Comparison of ENCODE assay signal across 8 cellular contexts in genomic region chr16:10949424-10949970, GRCh38. TPM values are rescaled to one million over a fixed set of nuclear protein-coding genes. Genes with fewer than 3 reads are reported as not detected.
DNase-seq lines count a peak whose midpoint lies in the region; ATAC-seq, FAIRE-seq and TF ChIP-seq lines count a peak whose summit lies in the region.

No MANE protein-coding gene starts in this region.

- peak overlapping the region; percentile 48 for H3K9ac ChIP-seq in GM12878 (ENCODE audit: control insufficient read depth, insufficient read depth, low read length)

- H3K27ac ChIP-seq in GM12878 (ENCODE audit: control insufficient read depth, insufficient read depth) (peak overlapping the region; percentile 62), spleen (peak overlapping the region; percentile 20 to 83 (median 45)), gastroesophageal sphincter (no peak overlapping the region)

- H3K4me1 Mint-ChIP-seq in activated naive CD4-positive, alpha-beta T cell treated with anti-CD3 and anti-CD28 coated beads for 36 hours (ENCODE audit: low read depth): peaks cover 53% of the 10 kb centered on the region

- H3K36me3 Mint-ChIP-seq in activated naive CD4-positive, alpha-beta T cell treated with anti-CD3 and anti-CD28 coated beads for 36 hours (ENCODE audit: low read depth): no peaks in the 10 kb centered on the region

- no peak overlapping the region for H3K4me3 Mint-ChIP-seq in activated naive CD4-positive, alpha-beta T cell treated with anti-CD3 and anti-CD28 coated beads for 36 hours

- TF ChIP-seq RAD21 in GM12878 (IDR thresholded peaks at IDR 0.05; ENCODE audit: insufficient read depth, low read depth, low read length): no peak

- RAD21 ChIA-PET in GM12878 (lab: Charles Lee; ENCODE audit: unreplicated experiment): interaction anchor here (0.6 to 6.1 kb wide), 20 partner anchors 9 to 459 kb away, joined by 3 to 61 read pairs (median 6); partner anchors contain the start of genes CIITA, DEXI and SOCS1

- peak overlapping the region; percentile 52 for H2AFZ ChIP-seq in GM12878 (ENCODE audit: control insufficient read depth, low read depth, low read length)

- H3K9me3 Mint-ChIP-seq in activated naive CD4-positive, alpha-beta T cell treated with anti-CD3 and anti-CD28 coated beads for 36 hours: no peaks in the 10 kb centered on the region

- DNase-seq in activated naive CD4-positive, alpha-beta T cell treated with anti-CD3 and anti-CD28 coated beads for 36 hours: peak; percentile 75
- no peak for DNase-seq in activated naive CD4-positive, alpha-beta T cell treated with Interleukin-2 at 50 U/mL for 16 hours
- DNase-seq in NOMO-1 treated with dmso at 0.1 percent for 144 hours (lab: John Stamatoyannopoulos, UW; ENCODE audit: unreplicated experiment): peak; percentile 55
- peak; percentile 91 for DNase-seq in GM12878 (ENCODE audit: low read depth, low spot score)
- peak; percentile 90 for DNase-seq in spleen
- DNase-seq in kidney glomerular epithelial cell (lab: John Stamatoyannopoulos, UW): no peak

- TF ChIP-seq EP300 in GM12878 (IDR thresholded peaks at IDR 0.05; ENCODE audit: borderline replicate concordance in 1 of 2, control insufficient read depth in 1 of 2, low read depth in 2 of 2, low read length in 2 of 2) (peak; percentile 9 to 33; a peak in 1 of 4 replicates), gastroesophageal sphincter (IDR thresholded peaks at IDR 0.05) (no peak)

- H3K9me3 ChIP-seq in GM12878 (replicated peaks; ENCODE audit: control insufficient read depth, insufficient read depth, low read length): no peaks in the 10 kb centered on the region
- H3K9me3 ChIP-seq in spleen: no peaks in the 10 kb centered on the region
- no peaks in the 10 kb centered on the region for H3K9me3 ChIP-seq in gastroesophageal sphincter

- peak overlapping the region; percentile 90 for H3K4me2 ChIP-seq in GM12878 (ENCODE audit: control insufficient read depth, insufficient read depth)

- H3K36me3 ChIP-seq in GM12878 (ENCODE audit: control insufficient read depth in 2 of 2, insufficient read depth in 2 of 2, low read length in 1 of 2) (no peaks in the 10 kb centered on the region), spleen (no peaks in the 10 kb centered on the region), gastroesophageal sphincter (no peaks in the 10 kb centered on the region)

- H4K20me1 ChIP-seq in GM12878 (ENCODE audit: control insufficient read depth, insufficient read depth): no peaks in the 10 kb centered on the region

- H3K4me1 ChIP-seq in GM12878 (ENCODE audit: control insufficient read depth, insufficient read depth, low read length): peaks cover 28% of the 10 kb centered on the region
- peaks cover 34 to 95% (median 71%) of the 10 kb centered on the region in 6 donors for H3K4me1 ChIP-seq in spleen
- H3K4me1 ChIP-seq in gastroesophageal sphincter: peaks cover 0 to 49% (median 14%) of the 10 kb centered on the region in 3 donors

- BruUV-seq in GM12878 (replicated peaks; lab: Mats Ljungman, UMichigan): no TSS peak

- H3K27me3 ChIP-seq in GM12878 (replicated peaks in 1 of 2; ENCODE audit: control insufficient read depth in 2 of 2, insufficient read depth in 2 of 2, low read length in 1 of 2) (no peaks in the 10 kb centered on the region), spleen (replicated peaks in 1 of 7) (no peaks in the 10 kb centered on the region), gastroesophageal sphincter (no peaks in the 10 kb centered on the region)

- CTCF ChIA-PET in activated naive CD4-positive, alpha-beta T cell treated with anti-CD3 and anti-CD28 coated beads for 36 hours (lab: Charles Lee): interaction anchor here (0.7 to 5.8 kb wide), 6 partner anchors 11 to 458 kb away, joined by 3 to 31 read pairs (median 5); no protein-coding TSS in a partner anchor
- CTCF ChIA-PET in GM12878 (lab: Yijun Ruan, JAX): interaction anchor here (0.7 to 7.1 kb wide), 25 partner anchors 9 to 436 kb away, joined by 3 to 107 read pairs (median 5); partner anchors contain the start of genes DEXI and SOCS1

- POLR2A ChIA-PET in GM12878 (lab: Charles Lee): interaction anchor here (0.6 to 4.3 kb wide), 20 partner anchors 9 to 427 kb away, joined by 3 to 38 read pairs (median 4); partner anchors contain the start of gene DEXI

- FAIRE-seq in GM12878 (lab: Jason Lieb, UNC): peak; percentile 72

- in situ Hi-C loops in GM12878 (cut with MboI): no loop called here

- ATAC-seq in HG02884 (IDR thresholded peaks at IDR 0.05; ENCODE audit: unreplicated experiment) (peak; percentile 53), GM12878 (peak; percentile 83), gastroesophageal sphincter (no peak)

- SMC1A ChIA-PET in GM12878 (lab: Charles Lee; ENCODE audit: uncharacterized antibody, unreplicated experiment): interaction anchor here (0.6 to 4.8 kb wide), 31 partner anchors 8 to 560 kb away, joined by 3 to 83 read pairs (median 4); partner anchors contain the start of genes CIITA and NUBP1

- peaks cover 68% of the 10 kb centered on the region for H3K79me2 ChIP-seq in GM12878 (ENCODE audit: control insufficient read depth, insufficient read depth, low read length)

- H3K27ac Mint-ChIP-seq in activated naive CD4-positive, alpha-beta T cell treated with anti-CD3 and anti-CD28 coated beads for 36 hours: no peak overlapping the region

- no peaks in the 10 kb centered on the region for H3K27me3 Mint-ChIP-seq in activated naive CD4-positive, alpha-beta T cell treated with anti-CD3 and anti-CD28 coated beads for 36 hours (ENCODE audit: low read depth)

- intact Hi-C loops in activated naive CD4-positive, alpha-beta T cell treated with anti-CD3 and anti-CD28 coated beads for 36 hours (cut with micrococcal nuclease): loop anchor here (10.0 kb wide), 1 partner anchor 635 kb away; the partner anchor contains the start of gene LITAF
- intact Hi-C loops in GM12878 (cut with micrococcal nuclease; ENCODE audit: unreplicated experiment) (no loop called here), spleen (cut with DNase I; ENCODE audit: low total_unique reads) (no loop called here)

- 4% methylated on average over 7 of the region's 7 CpGs for WGBS in GM12878 (ENCODE audit: insufficient coverage, insufficient replicate concordance, low lambda C conversion rate, missing lambda C conversion rate)
- WGBS in spleen, 5 donors: 33 to 64% (median 47%) methylated on average over 7 of the region's 7 CpGs
- WGBS in gastroesophageal sphincter (ENCODE audit: low coverage in 1 of 2), 2 donors: 75 to 96% methylated on average over 4 to 7 of the region's 7 CpGs

- no peak for TF ChIP-seq POLR2A in GM12878 (IDR thresholded peaks at IDR 0.05; ENCODE audit: low read depth, low read length)
- TF ChIP-seq POLR2A in spleen (IDR thresholded peaks at IDR 0.05): no peak
- no peak for TF ChIP-seq POLR2A in gastroesophageal sphincter (IDR thresholded peaks at IDR 0.05)

- TF ChIP-seq CTCF in GM12878 (IDR thresholded peaks at IDR 0.05 in 2 of 3, conservative IDR thresholded peaks at IDR 0.05 in 1 of 3; ENCODE audit: control insufficient read depth in 2 of 3, extremely low read depth in 1 of 3, insufficient read depth in 1 of 3, low read depth in 3 of 3, low read length in 3 of 3) (peak; percentile 34 to 55 (median 49); a peak in 2 of 6 replicates), spleen (IDR thresholded peaks at IDR 0.05 in 8 of 11, conservative IDR thresholded peaks at IDR 0.05 in 3 of 11) (peak in 10 of 11 experiments; percentile 15 to 71 (median 60)), gastroesophageal sphincter (IDR thresholded peaks at IDR 0.05) (no peak)

- peak overlapping the region; percentile 28; the same call in 1 of the 2 replicates for H3K4me3 ChIP-seq in GM12878
- H3K4me3 ChIP-seq in spleen: peak overlapping the region in 1 of 8 donors; percentile 36
- H3K4me3 ChIP-seq in gastroesophageal sphincter: no peak overlapping the region

RNA-seq across cellular contexts. Expression of gene CLEC16A, which starts 5.1 kb away (rescaled TPM):
- 10 to 100 TPM; 18.4 to 20.1 TPM for total RNA-seq in activated naive CD4-positive, alpha-beta T cell treated with anti-CD3 and anti-CD28 coated beads for 36 hours
- total RNA-seq in GM12878 (2013; cell fraction: nucleolus; rRNA removed): 277 and 301 TPM in 2 replicates
- 17.1 and 17.6 TPM in 2 replicates for total RNA-seq in GM12878 (2014; rRNA removed)
- 14.1 and 14.6 TPM in 2 replicates for total RNA-seq in GM12878 (2014; rRNA removed; fragmentation: Illumina TruSeq; extraction: Trizol)
- total RNA-seq in GM12878 (2021): 28.7 and 30.0 TPM in 2 replicates
- 5.6 TPM for polyA plus RNA-seq in GM12878 (2011; ENCODE audit: low read depth)
- 16.4 and 20.2 TPM in 2 replicates for polyA plus RNA-seq in GM12878 (2011; rRNA removed)
- polyA plus RNA-seq in GM12878 (2011; cell fraction: cytosol; rRNA removed): 17.6 and 21.8 TPM in 2 replicates
- polyA plus RNA-seq in GM12878 (2011; cell fraction: nucleus; rRNA removed): 39.8 and 50.1 TPM in 2 replicates
- polyA plus RNA-seq in GM12878 (2012): 11.8 and 12.2 TPM in 2 replicates
- 19.3 and 20.5 TPM in 2 replicates for polyA plus RNA-seq in GM12878 (2014; fragmentation: Illumina TruSeq; extraction: Trizol)
- polyA plus RNA-seq in GM12878 (2014; fragmentation: Nextera tagmentation; extraction: Ambion mirVana): 1 to 10 TPM; 1.5 to 3.1 TPM
- polyA plus RNA-seq in GM12878 (2014; rRNA removed): 18.1 and 18.7 TPM in 2 replicates
- polyA plus RNA-seq in GM12878 (2016; fragmentation: Nextera tagmentation; extraction: Ambion mirVana): 10 to 100 TPM; 27.1 to 28.8 TPM
- polyA minus RNA-seq in GM12878 (2011; rRNA and poly(A)+ RNA removed): 117 and 120 TPM in 2 replicates
- 46.5 and 51.2 TPM in 2 replicates for polyA minus RNA-seq in GM12878 (2011; cell fraction: cytosol; rRNA and poly(A)+ RNA removed)
- polyA minus RNA-seq in GM12878 (2011; cell fraction: nucleus; rRNA and poly(A)+ RNA removed): 42.9 and 65.1 TPM in 2 replicates
- 10 to 100 TPM; 32.1 to 54.6 (median 43.8) TPM for total RNA-seq in spleen
- 10 to 100 TPM in 1 of 3 donors, 1 to 10 TPM in 2; 7.3 to 15.9 (median 8.2) TPM for polyA plus RNA-seq in spleen
- total RNA-seq in gastroesophageal sphincter: 10 to 100 TPM; 19.9 to 38.3 (median 35.0) TPM

RNA-seq across cellular contexts. Expression of gene DEXI, which starts 7.2 kb away (rescaled TPM):
- total RNA-seq in activated naive CD4-positive, alpha-beta T cell treated with anti-CD3 and anti-CD28 coated beads for 36 hours: 10 to 100 TPM; 23.4 to 25.9 TPM
- 26.1 and 29.0 TPM in 2 replicates for total RNA-seq in GM12878 (2013; cell fraction: nucleolus; rRNA removed)
- total RNA-seq in GM12878 (2014; rRNA removed): 26.3 and 28.6 TPM in 2 replicates
- total RNA-seq in GM12878 (2014; rRNA removed; fragmentation: Illumina TruSeq; extraction: Trizol): 17.0 and 17.3 TPM in 2 replicates
- 22.7 and 24.2 TPM in 2 replicates for total RNA-seq in GM12878 (2021)
- 7.1 TPM for polyA plus RNA-seq in GM12878 (2011; ENCODE audit: low read depth)
- 11.4 and 15.2 TPM in 2 replicates for polyA plus RNA-seq in GM12878 (2011; rRNA removed)
- 21.8 and 24.6 TPM in 2 replicates for polyA plus RNA-seq in GM12878 (2011; cell fraction: cytosol; rRNA removed)
- 37.7 and 44.3 TPM in 2 replicates for polyA plus RNA-seq in GM12878 (2011; cell fraction: nucleus; rRNA removed)
- polyA plus RNA-seq in GM12878 (2012): 15.5 and 16.1 TPM in 2 replicates
- polyA plus RNA-seq in GM12878 (2014; fragmentation: Illumina TruSeq; extraction: Trizol): 17.8 and 21.7 TPM in 2 replicates
- polyA plus RNA-seq in GM12878 (2014; fragmentation: Nextera tagmentation; extraction: Ambion mirVana): 1 to 10 TPM; 1.4 to 4.3 TPM
- polyA plus RNA-seq in GM12878 (2014; rRNA removed): 22.9 and 25.7 TPM in 2 replicates
- 10 to 100 TPM; 14.0 to 19.8 TPM for polyA plus RNA-seq in GM12878 (2016; fragmentation: Nextera tagmentation; extraction: Ambion mirVana)
- polyA minus RNA-seq in GM12878 (2011; rRNA and poly(A)+ RNA removed): 18.1 and 24.7 TPM in 2 replicates
- 9.6 and 11.0 TPM in 2 replicates for polyA minus RNA-seq in GM12878 (2011; cell fraction: cytosol; rRNA and poly(A)+ RNA removed)
- 14.1 and 21.8 TPM in 2 replicates for polyA minus RNA-seq in GM12878 (2011; cell fraction: nucleus; rRNA and poly(A)+ RNA removed)
- total RNA-seq in spleen: 10 to 100 TPM; 25.4 to 81.5 (median 36.8) TPM
- 10 to 100 TPM; 14.9 to 29.0 (median 21.5) TPM for polyA plus RNA-seq in spleen
- 100 to 1,000 TPM in 2 of 4 donors, 10 to 100 TPM in 2; 79.2 to 136 (median 102) TPM for total RNA-seq in gastroesophageal sphincter

Comparison
In these comparisons a context has a peak if more than half of its experiments do, and no peak if none do; other contexts are left out.
1. DNase-seq: peak in activated naive CD4-positive, alpha-beta T cell treated with anti-CD3 and anti-CD28 coated beads for 36 hours (single experiment), NOMO-1 treated with dmso at 0.1 percent for 144 hours (single experiment), GM12878 (single experiment) and spleen (single experiment); none in activated naive CD4-positive, alpha-beta T cell treated with Interleukin-2 at 50 U/mL for 16 hours (single experiment) and kidney glomerular epithelial cell (single experiment).
2. H3K27ac ChIP-seq: peak in GM12878 (single experiment) and spleen (8 of 8); none in gastroesophageal sphincter (0 of 4).
3. CTCF ChIP-seq: peak in GM12878 (3 of 3) and spleen (10 of 11); none in gastroesophageal sphincter (0 of 4).